11 cellular contexts compared by ENCODE assay signal in genomic region chr13:113273856-113274590, GRCh38. TPM values are rescaled to one million over a fixed set of nuclear protein-coding genes. Genes with fewer than 3 reads are reported as not detected.
DNase-seq lines count a peak whose midpoint lies in the region; ATAC-seq and TF ChIP-seq lines count a peak whose summit lies in the region.
"Had no signal": no experiment of that assay in that cellular context is flagged by ENCODE, and none has a peak within 500 bp of the region (broad histone marks: within the 10 kb centered on the region; RNA-seq: fewer than 3 reads in every experiment).

No MANE protein-coding gene starts in this region.

- peaks cover 10 to 24% of the 10 kb centered on the region in 2 experiments for H3K4me1 ChIP-seq in trophoblast cell (ENCODE audit: control insufficient read depth in 1 of 2, insufficient read depth in 2 of 2, low read length in 2 of 2)
- no peaks in the 10 kb centered on the region for H3K4me1 ChIP-seq in ovary (ENCODE audit: insufficient read depth)

- H2AFZ ChIP-seq in trophoblast cell (ENCODE audit: insufficient read depth, low read length, poor library complexity) = no peak overlapping the region

- H2BK12ac ChIP-seq in trophoblast cell (ENCODE audit: low read length) = peak overlapping the region; percentile 16

- ATAC-seq in GM21390 (IDR thresholded peaks at IDR 0.05; ENCODE audit: unreplicated experiment) (no peak), HG03354 (IDR thresholded peaks at IDR 0.05; ENCODE audit: poor library complexity, severe bottlenecking, unreplicated experiment) (no peak)

- intact Hi-C loops in ovary (cut with DNase I) = loop anchor here in 2 of 4 donors (5.0 to 10.0 kb wide), 2 partner anchors 118 to 121 kb away; no protein-coding TSS in a partner anchor

- H3K18ac ChIP-seq in trophoblast cell (ENCODE audit: low read length) = peak overlapping the region; percentile 21

- peak overlapping the region; percentile 40 for H3K27ac ChIP-seq in epithelial cell of prostate
- H3K27ac ChIP-seq in trophoblast cell (ENCODE audit: low read depth, low read length) = peak overlapping the region; percentile 86
- H3K27ac ChIP-seq in ovary = no peak overlapping the region

- H3K27me3 ChIP-seq in trophoblast cell (ENCODE audit: insufficient read depth, low read length) (no peaks in the 10 kb centered on the region), ovary (no peaks in the 10 kb centered on the region)

- TF ChIP-seq POLR2A in ovary (IDR thresholded peaks at IDR 0.05) = no peak

- no peak overlapping the region for H4K12ac ChIP-seq in trophoblast cell (ENCODE audit: low read depth, low read length)

- H2BK120ac ChIP-seq in trophoblast cell (ENCODE audit: insufficient read depth, low read length, poor library complexity) = peak overlapping the region; percentile 34

- peak overlapping the region; percentile 59 for H4K91ac ChIP-seq in trophoblast cell (ENCODE audit: low read depth, low read length)

- peak overlapping the region; percentile 65 for H2BK5ac ChIP-seq in trophoblast cell (ENCODE audit: low read depth, low read length, poor library complexity)

- no peak overlapping the region for H3K4me3 ChIP-seq in trophoblast cell (ENCODE audit: low read depth, low read length)
- no peak overlapping the region for H3K4me3 ChIP-seq in ovary

- H3K9me3 ChIP-seq in trophoblast cell (ENCODE audit: insufficient read depth, low read depth, low read length) (peaks cover under 1% of the 10 kb centered on the region), ovary (no peaks in the 10 kb centered on the region)

- no peak overlapping the region for H3K14ac ChIP-seq in trophoblast cell (ENCODE audit: low read length)

- no peak overlapping the region for H3K4me2 ChIP-seq in trophoblast cell (ENCODE audit: low read length)

- no peak for TF ChIP-seq CTCF in ovary (IDR thresholded peaks at IDR 0.05)

- DNase-seq in EH (ENCODE audit: low read depth) (peak; percentile 67), MV-4-11 (lab: John Stamatoyannopoulos, UW) (peak; percentile 70), epithelial cell of prostate (ENCODE audit: low read depth, low spot score) (peak; percentile 60), trophoblast cell (peak; percentile 47 to 71), ovary (no peak)
- DNase-seq in stimulated activated CD4-positive, alpha-beta T cell treated with anti-CD3 and anti-CD28 coated beads, Interleukin-2, amount 100 ng/mL, for 24 hours = no peak
- DNase-seq: activated naive CD4-positive, alpha-beta T cell; NCI-H2171; T-helper 1 cell had no signal

- no CpG with 5 or more reads among the region's 15 CpGs for WGBS in trophoblast cell (ENCODE audit: extremely low coverage, insufficient coverage, insufficient read length)
- WGBS in ovary, 3 donors = 75 to 84% (median 83%) methylated on average over 15 of the region's 15 CpGs

- TF ChIP-seq EP300 in ovary (IDR thresholded peaks at IDR 0.05) = no peak

- H2AK5ac ChIP-seq in trophoblast cell (ENCODE audit: low read length) = no peak overlapping the region

- H3K9ac ChIP-seq in trophoblast cell (ENCODE audit: low read length) = no peak overlapping the region

- peak overlapping the region; percentile 36 for H4K8ac ChIP-seq in trophoblast cell (ENCODE audit: low read depth, low read length)

- H3K23ac ChIP-seq in trophoblast cell (ENCODE audit: low read length) = no peak overlapping the region

- peaks cover 2% of the 10 kb centered on the region in 2 experiments for H3K36me3 ChIP-seq in trophoblast cell (ENCODE audit: control insufficient read depth in 1 of 2, insufficient read depth in 2 of 2, low read length in 2 of 2)
- H3K36me3 ChIP-seq in ovary = no peaks in the 10 kb centered on the region

- peaks cover 8% of the 10 kb centered on the region for H3K79me1 ChIP-seq in trophoblast cell (ENCODE audit: low read length)

- H3K79me2 ChIP-seq in trophoblast cell (ENCODE audit: control insufficient read depth, insufficient read depth, low read length, poor library complexity) = no peaks in the 10 kb centered on the region

- no peak overlapping the region for H3K4ac ChIP-seq in trophoblast cell (ENCODE audit: low read depth, low read length)

RNA-seq across cellular contexts. Expression of gene LAMP1, which starts 23.0 kb away (rescaled TPM):
- polyA plus RNA-seq in trophoblast cell (2013) = 208 and 223 TPM in 2 replicates
- total RNA-seq in ovary = 100 to 1,000 TPM in 6 of 7 donors, 10 to 100 TPM in 1; 51.7 to 167 (median 144) TPM
- 100 to 1,000 TPM; 110 to 212 TPM for polyA plus RNA-seq in ovary

Comparison
In these comparisons a context has a peak if more than half of its experiments do, and no peak if none do; other contexts are left out.
1. DNase-seq: peak in EH (single experiment), MV-4-11 (single experiment), epithelial cell of prostate (single experiment) and trophoblast cell (2 of 2); none in ovary (0 of 5) and stimulated activated CD4-positive, alpha-beta T cell treated with anti-CD3 and anti-CD28 coated beads, Interleukin-2, amount 100 ng/mL, for 24 hours (0 of 2).
2. H3K27ac ChIP-seq: peak in epithelial cell of prostate (single experiment) and trophoblast cell (single experiment); none in ovary (0 of 2).